In genomic region chr18:76505611-76506010, GRCh38 we compare ENCODE assay signal across 20 cellular contexts.
"Had no signal": no experiment of that assay in that cellular context is flagged by ENCODE, and none has a peak within 500 bp of the region (broad histone marks: within the 10 kb centered on the region; RNA-seq: fewer than 3 reads in every experiment).

No MANE protein-coding gene starts in this region.

- H3K27me3 Mint-ChIP-seq: activated naive CD8-positive, alpha-beta T cell treated with anti-CD3 and anti-CD28 coated beads, Interleukin-2, amount 50 U/mL, for 24 hours had no signal

- H3K4me1 Mint-ChIP-seq: activated CD4-positive, alpha-beta memory T cell treated with anti-CD3 and anti-CD28 coated beads, Interleukin-2, amount 10 ng/mL, durations not matched to agents 7 days and 5 days; activated CD8-positive, alpha-beta memory T cell treated with anti-CD3 and anti-CD28 coated beads, Interleukin-2, amount 10 ng/mL, durations not matched to agents 7 days and 5 days; activated naive CD8-positive, alpha-beta T cell treated with anti-CD3 and anti-CD28 coated beads, Interleukin-2, amount 50 U/mL, for 24 hours had no signal

- H3K27ac Mint-ChIP-seq: activated CD4-positive, alpha-beta memory T cell treated with anti-CD3 and anti-CD28 coated beads, Interleukin-2, amount 10 ng/mL, durations not matched to agents 7 days and 5 days; activated CD8-positive, alpha-beta memory T cell treated with anti-CD3 and anti-CD28 coated beads, Interleukin-2, amount 10 ng/mL, durations not matched to agents 7 days and 5 days; activated naive CD4-positive, alpha-beta T cell treated with anti-CD3 and anti-CD28 coated beads for 36 hours; activated naive CD8-positive, alpha-beta T cell treated with anti-CD3 and anti-CD28 coated beads, Interleukin-2, amount 50 U/mL, for 24 hours; activated T-helper 2 cell treated with anti-CD3 and anti-CD28 coated beads, Interferon-gamma antibody, Interleukin-2, Interleukin-4, amounts not matched to agents 10 μg/mL and 5 μg/mL and 100 μg/mL, durations not matched to agents 14 hours and 24 hours and 36 hours; naive B cell had no signal

- H3K9me3 Mint-ChIP-seq: activated CD4-positive, alpha-beta memory T cell treated with anti-CD3 and anti-CD28 coated beads, Interleukin-2, amount 10 ng/mL, durations not matched to agents 7 days and 5 days; activated naive CD4-positive, alpha-beta T cell treated with anti-CD3 and anti-CD28 coated beads for 36 hours; activated naive CD8-positive, alpha-beta T cell treated with anti-CD3 and anti-CD28 coated beads, Interleukin-2, amount 50 U/mL, for 24 hours; activated T-helper 2 cell treated with anti-CD3 and anti-CD28 coated beads, Interferon-gamma antibody, Interleukin-2, Interleukin-4, amounts not matched to agents 10 μg/mL and 5 μg/mL and 100 μg/mL, durations not matched to agents 14 hours and 24 hours and 36 hours; naive B cell; neural crest cell had no signal

- DNase-seq: activated CD4-positive, alpha-beta memory T cell treated with anti-CD3 and anti-CD28 coated beads, Interleukin-2, amount 10 ng/mL, durations not matched to agents 7 days and 5 days; activated CD4-positive, alpha-beta T cell treated with anti-CD3 and anti-CD28 coated beads for 48 hours; activated CD4-positive, CD25-positive, alpha-beta regulatory T cell; activated CD8-positive, alpha-beta memory T cell treated with anti-CD3 and anti-CD28 coated beads, Interleukin-2, amount 10 ng/mL, durations not matched to agents 7 days and 5 days; activated naive CD4-positive, alpha-beta T cell treated with anti-CD3 and anti-CD28 coated beads for 36 hours; activated naive CD8-positive, alpha-beta T cell treated with anti-CD3 and anti-CD28 coated beads, Interleukin-2, amount 50 U/mL, for 24 hours; activated T-cell treated with anti-CD3 and anti-CD28 coated beads, Interleukin-2, amount 50 U/mL, for 1 hour; cerebellar nuclear complex; cortex of kidney; mesenchymal stem cell; mucosa of descending colon; naive B cell; stimulated activated naive CD8-positive, alpha-beta T cell treated with anti-CD3 and anti-CD28 coated beads, Interleukin-15, Interleukin-2, amounts not matched to agents 100 U/mL and 50 U/mL, for 24 hours; substantia nigra; T-helper 9 cell had no signal

- H3K36me3 Mint-ChIP-seq: activated CD8-positive, alpha-beta memory T cell treated with anti-CD3 and anti-CD28 coated beads, Interleukin-2, amount 10 ng/mL, durations not matched to agents 7 days and 5 days; naive B cell had no signal

- H3K4me1 ChIP-seq: prostate gland, right atrium auricular region, tibial nerve had no signal

- H3K4me3 ChIP-seq: mucosa of descending colon, prostate gland, right atrium auricular region, tibial nerve had no signal

- H3K9me3 ChIP-seq: mucosa of descending colon, prostate gland, right atrium auricular region, tibial nerve had no signal

- H3K27me3 ChIP-seq: right atrium auricular region, tibial nerve had no signal

- H3K36me3 ChIP-seq: prostate gland, right atrium auricular region, tibial nerve had no signal

- H3K27ac ChIP-seq: prostate gland, right atrium auricular region, tibial nerve had no signal

- H3K4me3 Mint-ChIP-seq: activated CD4-positive, alpha-beta memory T cell treated with anti-CD3 and anti-CD28 coated beads, Interleukin-2, amount 10 ng/mL, durations not matched to agents 7 days and 5 days; activated CD8-positive, alpha-beta memory T cell treated with anti-CD3 and anti-CD28 coated beads, Interleukin-2, amount 10 ng/mL, durations not matched to agents 7 days and 5 days; activated naive CD4-positive, alpha-beta T cell treated with anti-CD3 and anti-CD28 coated beads for 36 hours; activated naive CD8-positive, alpha-beta T cell treated with anti-CD3 and anti-CD28 coated beads, Interleukin-2, amount 50 U/mL, for 24 hours; naive B cell; neural crest cell had no signal

- ATAC-seq: activated CD8-positive, alpha-beta memory T cell treated with anti-CD3 and anti-CD28 coated beads, Interleukin-2, amount 10 ng/mL, durations not matched to agents 7 days and 5 days; activated naive CD8-positive, alpha-beta T cell treated with anti-CD3 and anti-CD28 coated beads, Interleukin-2, amount 50 U/mL, for 24 hours; mucosa of descending colon; stimulated activated naive CD8-positive, alpha-beta T cell treated with anti-CD3 and anti-CD28 coated beads, Interleukin-15, Interleukin-2, amounts not matched to agents 100 U/mL and 50 U/mL, for 24 hours had no signal
